ENCODE assay signal across 1 cellular context in genomic region chr3:195774917-195775316, GRCh38.
TF ChIP-seq lines count a peak whose summit lies in the region.

No MANE protein-coding gene starts in this region.

TF ChIP-seq in K562, 482 proteins besides CTCF, POLR2A, EP300 and RAD21:
- TF ChIP-seq ZNF766 (CRISPR knock-in tag; conservative IDR thresholded peaks at IDR 0.05) (0 out of 2 replicates have a peak, but pooled peaks have one; percentile 50), ZNF431 (CRISPR knock-in tag; IDR thresholded peaks at IDR 0.05) (no peak), CC2D1A (IDR thresholded peaks at IDR 0.05) (no peak), ZNF263 (CRISPR knock-in tag; IDR thresholded peaks at IDR 0.05; ENCODE audit: borderline replicate concordance) (peak; percentile 55; the same call in 1 of the 2 replicates), ZBTB2 (IDR thresholded peaks at IDR 0.05) (no peak), PREB (CRISPR knock-in tag; IDR thresholded peaks at IDR 0.05) (no peak), DEAF1 (CRISPR knock-in tag; IDR thresholded peaks at IDR 0.05) (peak; percentile 49), JUND (IDR thresholded peaks at IDR 0.05; ENCODE audit: borderline replicate concordance, low read depth, low read length) (no peak), JUND (tag; IDR thresholded peaks at IDR 0.05; ENCODE audit: borderline replicate concordance, low read depth, low read length) (no peak), MYC (IDR thresholded peaks at IDR 0.05; ENCODE audit: low read depth, low read length) (0 out of 2 replicates have a peak, but pooled peaks have one; percentile 26), MYC (CRISPR knock-in tag; IDR thresholded peaks at IDR 0.05; ENCODE audit: borderline replicate concordance, low read depth) (no peak), CREB3 (tag; conservative IDR thresholded peaks at IDR 0.05; ENCODE audit: low read depth) (no peak), TFAP4 (CRISPR knock-in tag; IDR thresholded peaks at IDR 0.05; ENCODE audit: borderline replicate concordance) (0 out of 2 replicates have a peak, but pooled peaks have one; percentile 26), KLF16 (IDR thresholded peaks at IDR 0.05) (0 out of 2 replicates have a peak, but pooled peaks have one; percentile 18), ZNF79 (CRISPR knock-in tag; IDR thresholded peaks at IDR 0.05; ENCODE audit: low read depth) (no peak), RB1 (IDR thresholded peaks at IDR 0.05; ENCODE audit: low read depth) (0 out of 2 replicates have a peak, but pooled peaks have one; percentile 25), NFE2 (IDR thresholded peaks at IDR 0.05; ENCODE audit: low read depth) (no peak), SMC3 (conservative IDR thresholded peaks at IDR 0.05; ENCODE audit: insufficient read depth, low read depth, low read length) (peak; percentile 70), MAFG (tag; conservative IDR thresholded peaks at IDR 0.05) (no peak), ARID1B (IDR thresholded peaks at IDR 0.05) (no peak), BCLAF1 (IDR thresholded peaks at IDR 0.05; ENCODE audit: borderline replicate concordance in 1 of 2, control insufficient read depth in 1 of 2, low read depth in 2 of 2, low read length in 1 of 2) (no peak), ZNF76 (CRISPR knock-in tag; IDR thresholded peaks at IDR 0.05; ENCODE audit: borderline replicate concordance) (no peak), PRDM10 (IDR thresholded peaks at IDR 0.05; ENCODE audit: partially characterized antibody) (no peak), RREB1 (CRISPR knock-in tag; IDR thresholded peaks at IDR 0.05) (no peak), ZBTB1 (CRISPR knock-in tag; IDR thresholded peaks at IDR 0.05; ENCODE audit: borderline replicate concordance, low read depth) (no peak), FOSL1 (tag; conservative IDR thresholded peaks at IDR 0.05) (no peak), ZFP30 (CRISPR knock-in tag; IDR thresholded peaks at IDR 0.05; ENCODE audit: borderline replicate concordance) (no peak), KAT8 (IDR thresholded peaks at IDR 0.05; ENCODE audit: low read depth) (no peak)
